In the genomic region with DNA sequence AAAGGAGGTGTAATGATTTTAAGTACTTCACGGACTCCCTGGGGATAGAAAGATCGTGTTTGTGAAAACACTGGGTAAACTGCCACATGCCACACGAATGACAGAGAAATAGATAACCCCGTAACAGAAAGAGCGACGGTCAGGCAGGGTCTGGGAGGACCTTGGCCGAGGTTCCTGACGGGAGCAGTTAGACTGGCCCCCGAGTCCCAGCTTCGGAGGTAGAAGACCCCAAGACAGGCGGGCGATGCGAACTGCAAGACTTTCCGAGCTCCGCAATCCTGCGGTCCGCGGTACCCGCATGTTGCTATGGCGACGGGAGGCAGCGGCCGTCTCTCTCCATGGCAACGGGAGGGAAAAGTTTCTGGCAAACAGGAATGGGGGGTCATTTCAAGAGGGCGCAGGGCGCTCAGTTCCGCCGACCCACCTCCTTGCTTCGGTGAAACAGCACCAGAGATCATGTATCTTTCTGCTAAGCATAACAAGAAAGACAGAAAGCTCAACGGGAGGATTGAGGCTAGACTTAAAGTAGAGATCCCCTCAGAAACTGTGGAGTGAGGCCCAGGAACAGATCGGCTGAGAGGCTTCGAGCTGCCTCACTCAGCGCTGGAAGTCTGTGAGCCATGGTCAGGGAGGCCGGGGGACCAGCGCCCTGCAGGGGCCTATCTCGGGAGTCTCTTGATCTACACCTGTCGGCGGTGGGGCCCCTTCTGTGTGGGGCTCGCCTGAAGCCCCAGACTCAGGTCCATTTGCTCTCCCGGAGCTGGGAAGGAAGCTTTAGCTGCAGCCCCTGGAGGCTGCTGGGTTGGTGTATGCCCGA, we compare ENCODE assay signal across 10 cellular contexts. TPM values are rescaled to one million over a fixed set of nuclear protein-coding genes. Genes with fewer than 3 reads are reported as not detected.
DNase-seq lines count a peak whose midpoint lies in the region; ATAC-seq lines count a peak whose summit lies in the region.
"Had no signal": no experiment of that assay in that cellular context is flagged by ENCODE, and none has a peak within 500 bp of the region (broad histone marks: within the 10 kb centered on the region; RNA-seq: fewer than 3 reads in every experiment).

No MANE protein-coding gene starts in this region.

- H3K9me3 Mint-ChIP-seq in activated T-cell treated with anti-CD3 and anti-CD28 coated beads, Interleukin-2, amount 50 U/mL, for 24 hours: no peaks in the 10 kb centered on the region
- no peaks in the 10 kb centered on the region for H3K9me3 Mint-ChIP-seq in activated CD8-positive, alpha-beta memory T cell treated with anti-CD3 and anti-CD28 coated beads, Interleukin-2, amount 10 ng/mL, durations not matched to agents 7 days and 5 days (ENCODE audit: low read depth)

- H3K4me1 ChIP-seq in iPS DF 6.9 (ENCODE audit: control insufficient read depth, insufficient read depth, low read length): peaks cover 2% of the 10 kb centered on the region

- DNase-seq in activated T-cell treated with anti-CD3 and anti-CD28 coated beads, Interleukin-2, amount 50 U/mL, for 24 hours: peak; percentile 45
- DNase-seq in activated T-cell treated with anti-CD3 and anti-CD28 coated beads for 4 hours: no peak
- no peak for DNase-seq in activated CD8-positive, alpha-beta memory T cell treated with anti-CD3 and anti-CD28 coated beads, Interleukin-2, amount 10 ng/mL, durations not matched to agents 7 days and 5 days
- DNase-seq in iPS DF 6.9 (ENCODE audit: low read depth, low spot score): no peak
- DNase-seq in superior temporal gyrus (ENCODE audit: extremely low spot score): peak; percentile 33
- DNase-seq in SKM-1 (lab: John Stamatoyannopoulos, UW; ENCODE audit: unreplicated experiment): no peak
- DNase-seq in NCI-H446 treated with DMSO at 0.1 percent for 48 hours (lab: John Stamatoyannopoulos, UW): no peak
- DNase-seq: activated gamma-delta T cell treated with Interleukin-2 at 50 U/mL for 16 hours had no signal

- no peak overlapping the region for H3K27ac ChIP-seq in iPS DF 6.9 (ENCODE audit: low read length)

- peak overlapping the region; percentile 55; the same call in 1 of the 2 replicates for H3K4me3 ChIP-seq in iPS DF 6.9 (ENCODE audit: low read length)

- WGBS in iPS DF 6.9 (ENCODE audit: insufficient coverage, insufficient read length): no CpG with 5 or more reads among the region's 41 CpGs

- peak overlapping the region; percentile 32 for H3K4me3 Mint-ChIP-seq in activated T-cell treated with anti-CD3 and anti-CD28 coated beads, Interleukin-2, amount 50 U/mL, for 24 hours
- no peak overlapping the region for H3K4me3 Mint-ChIP-seq in activated CD8-positive, alpha-beta memory T cell treated with anti-CD3 and anti-CD28 coated beads, Interleukin-2, amount 10 ng/mL, durations not matched to agents 7 days and 5 days

- H3K36me3 Mint-ChIP-seq in activated T-cell treated with anti-CD3 and anti-CD28 coated beads, Interleukin-2, amount 50 U/mL, for 24 hours (ENCODE audit: low read depth): no peaks in the 10 kb centered on the region
- H3K36me3 Mint-ChIP-seq in activated CD8-positive, alpha-beta memory T cell treated with anti-CD3 and anti-CD28 coated beads, Interleukin-2, amount 10 ng/mL, durations not matched to agents 7 days and 5 days: no peaks in the 10 kb centered on the region

- CTCF ChIA-PET in activated CD8-positive, alpha-beta memory T cell treated with anti-CD3 and anti-CD28 coated beads, Interleukin-2, amount 10 ng/mL, durations not matched to agents 7 days and 5 days (lab: Charles Lee): interaction anchor here (0.5 to 1.2 kb wide), 2 partner anchors 128 to 310 kb away, joined by 3 to 4 read pairs; no protein-coding TSS in a partner anchor

- no peak for ATAC-seq in activated CD8-positive, alpha-beta memory T cell treated with anti-CD3 and anti-CD28 coated beads, Interleukin-2, amount 10 ng/mL, durations not matched to agents 7 days and 5 days
- ATAC-seq in GM19397 (IDR thresholded peaks at IDR 0.05; ENCODE audit: unreplicated experiment): no peak

- peaks cover 10% of the 10 kb centered on the region for H3K4me1 Mint-ChIP-seq in activated T-cell treated with anti-CD3 and anti-CD28 coated beads, Interleukin-2, amount 50 U/mL, for 24 hours (ENCODE audit: low read depth)
- H3K4me1 Mint-ChIP-seq in activated CD8-positive, alpha-beta memory T cell treated with anti-CD3 and anti-CD28 coated beads, Interleukin-2, amount 10 ng/mL, durations not matched to agents 7 days and 5 days: peaks cover 11% of the 10 kb centered on the region

- no peaks in the 10 kb centered on the region for H3K9me3 ChIP-seq in iPS DF 6.9 (ENCODE audit: control insufficient read depth, insufficient read depth, low read length)

- peaks cover 4% of the 10 kb centered on the region for H3K27me3 ChIP-seq in iPS DF 6.9 (ENCODE audit: control insufficient read depth, insufficient read depth, low read length)

- H3K36me3 ChIP-seq in iPS DF 6.9 (ENCODE audit: control insufficient read depth, insufficient read depth, low read length): no peaks in the 10 kb centered on the region

- no peak overlapping the region for H3K27ac Mint-ChIP-seq in activated T-cell treated with anti-CD3 and anti-CD28 coated beads, Interleukin-2, amount 50 U/mL, for 24 hours
- peak overlapping the region; percentile 34 for H3K27ac Mint-ChIP-seq in activated CD8-positive, alpha-beta memory T cell treated with anti-CD3 and anti-CD28 coated beads, Interleukin-2, amount 10 ng/mL, durations not matched to agents 7 days and 5 days

- H3K27me3 Mint-ChIP-seq in activated T-cell treated with anti-CD3 and anti-CD28 coated beads, Interleukin-2, amount 50 U/mL, for 24 hours: peaks cover 86% of the 10 kb centered on the region
- peaks cover 78% of the 10 kb centered on the region for H3K27me3 Mint-ChIP-seq in activated CD8-positive, alpha-beta memory T cell treated with anti-CD3 and anti-CD28 coated beads, Interleukin-2, amount 10 ng/mL, durations not matched to agents 7 days and 5 days

RNA-seq across cellular contexts. Expression of a gene that starts 0.7 kb away (rescaled TPM):
- total RNA-seq in activated CD8-positive, alpha-beta memory T cell treated with anti-CD3 and anti-CD28 coated beads, Interleukin-2, amount 10 ng/mL, durations not matched to agents 7 days and 5 days: not detected
- total RNA-seq: Calu3 had no signal

Comparison
In these comparisons a context has a peak if more than half of its experiments do, and no peak if none do; other contexts are left out.
1. DNase-seq: peak in activated T-cell treated with anti-CD3 and anti-CD28 coated beads, Interleukin-2, amount 50 U/mL, for 24 hours (single experiment) and superior temporal gyrus (single experiment); none in activated T-cell treated with anti-CD3 and anti-CD28 coated beads for 4 hours (single experiment), activated CD8-positive, alpha-beta memory T cell treated with anti-CD3 and anti-CD28 coated beads, Interleukin-2, amount 10 ng/mL, durations not matched to agents 7 days and 5 days (single experiment), iPS DF 6.9 (single experiment), SKM-1 (single experiment) and NCI-H446 treated with DMSO at 0.1 percent for 48 hours (single experiment).